ENCODE assay signal across 26 cellular contexts in the genomic region with DNA sequence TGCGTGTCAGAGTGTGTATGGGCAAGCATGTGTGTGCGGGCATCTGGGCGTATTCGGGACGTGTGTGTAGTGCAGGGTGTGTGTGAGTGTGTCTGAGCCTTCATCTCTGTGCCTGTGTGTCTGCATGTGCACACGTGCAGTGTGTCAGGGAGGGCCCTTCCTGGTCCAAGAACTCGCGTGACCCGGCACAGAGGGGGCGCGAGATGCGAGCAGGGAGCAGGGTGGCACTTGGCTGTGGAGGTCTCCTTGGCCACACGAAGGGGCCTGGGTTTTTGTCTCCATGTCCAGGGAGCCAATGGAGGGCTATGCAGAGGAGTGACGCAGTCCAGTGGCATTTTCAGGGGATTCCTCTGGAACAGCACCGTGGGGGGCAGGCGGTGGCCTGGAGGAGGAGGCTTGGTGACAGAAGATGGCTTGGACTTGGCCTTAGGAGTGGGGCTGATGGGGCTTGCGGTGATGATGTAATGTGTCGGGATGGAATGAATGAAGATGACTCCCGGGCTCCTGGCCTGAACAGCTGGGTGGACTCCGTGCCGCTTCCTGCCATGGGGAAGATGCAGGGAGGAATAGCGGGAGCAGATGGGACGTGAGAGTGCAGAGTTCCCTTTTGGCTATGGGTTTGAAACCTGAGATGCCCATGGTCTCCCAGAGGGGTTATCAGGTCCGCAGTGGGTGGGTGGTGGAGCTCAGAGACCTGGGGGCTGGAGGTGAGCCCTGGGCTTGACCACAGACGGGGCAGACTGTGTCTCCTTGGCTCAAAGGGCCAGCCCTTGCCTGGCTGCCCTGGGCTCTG.
DNase-seq lines count a peak whose midpoint lies in the region; ATAC-seq and TF ChIP-seq lines count a peak whose summit lies in the region.
"Had no signal": no experiment of that assay in that cellular context is flagged by ENCODE, and none has a peak within 500 bp of the region (broad histone marks: within the 10 kb centered on the region; RNA-seq: fewer than 3 reads in every experiment).

No MANE protein-coding gene starts in this region.

- H3K27ac Mint-ChIP-seq in activated naive CD8-positive, alpha-beta T cell treated with anti-CD3 and anti-CD28 coated beads, Interleukin-2, amount 50 U/mL, for 24 hours = no peak overlapping the region
- no peak overlapping the region for H3K27ac Mint-ChIP-seq in activated naive CD8-positive, alpha-beta T cell treated with anti-CD3 and anti-CD28 coated beads for 36 hours
- H3K27ac Mint-ChIP-seq: activated naive CD4-positive, alpha-beta T cell treated with anti-CD3 and anti-CD28 coated beads for 36 hours; CD8-positive, alpha-beta memory T cell had no signal

- no peaks in the 10 kb centered on the region for H3K36me3 Mint-ChIP-seq in activated naive CD8-positive, alpha-beta T cell treated with anti-CD3 and anti-CD28 coated beads, Interleukin-2, amount 50 U/mL, for 24 hours (ENCODE audit: low read depth)
- H3K36me3 Mint-ChIP-seq in activated naive CD8-positive, alpha-beta T cell treated with anti-CD3 and anti-CD28 coated beads for 36 hours = no peaks in the 10 kb centered on the region
- H3K36me3 Mint-ChIP-seq: CD8-positive, alpha-beta memory T cell had no signal

- H3K4me3 Mint-ChIP-seq in activated naive CD8-positive, alpha-beta T cell treated with anti-CD3 and anti-CD28 coated beads, Interleukin-2, amount 50 U/mL, for 24 hours = no peak overlapping the region
- H3K4me3 Mint-ChIP-seq in activated naive CD8-positive, alpha-beta T cell treated with anti-CD3 and anti-CD28 coated beads for 36 hours = no peak overlapping the region
- H3K4me3 Mint-ChIP-seq: activated naive CD4-positive, alpha-beta T cell treated with anti-CD3 and anti-CD28 coated beads for 36 hours; activated T-cell treated with anti-CD3 and anti-CD28 coated beads, Interleukin-2, amount 50 U/mL, for 4 hours; CD8-positive, alpha-beta memory T cell; central memory CD8-positive, alpha-beta T cell had no signal

- no peak for TF ChIP-seq POLR2A in tibial nerve (IDR thresholded peaks at IDR 0.05)

- no peak overlapping the region for H3K4me3 ChIP-seq in tibial nerve
- H3K4me3 ChIP-seq: thyroid gland had no signal

- no peaks in the 10 kb centered on the region for H3K36me3 ChIP-seq in tibial nerve
- H3K36me3 ChIP-seq: thyroid gland had no signal

- peaks cover 3% of the 10 kb centered on the region for H3K27me3 Mint-ChIP-seq in activated naive CD8-positive, alpha-beta T cell treated with anti-CD3 and anti-CD28 coated beads, Interleukin-2, amount 50 U/mL, for 24 hours
- H3K27me3 Mint-ChIP-seq in activated naive CD8-positive, alpha-beta T cell treated with anti-CD3 and anti-CD28 coated beads for 36 hours = no peaks in the 10 kb centered on the region

- ATAC-seq in activated naive CD8-positive, alpha-beta T cell treated with anti-CD3 and anti-CD28 coated beads, Interleukin-2, amount 50 U/mL, for 24 hours = peak; percentile 33
- ATAC-seq: activated T-cell treated with anti-CD3 and anti-CD28 coated beads, Interleukin-2, amount 50 U/mL, for 4 hours; stimulated activated naive CD8-positive, alpha-beta T cell treated with anti-CD3 and anti-CD28 coated beads, Interleukin-15, Interleukin-2, amounts not matched to agents 100 U/mL and 50 U/mL, for 24 hours had no signal

- H3K9me3 ChIP-seq in tibial nerve = no peaks in the 10 kb centered on the region
- H3K9me3 ChIP-seq: thyroid gland had no signal

- peaks cover 0 to 5% (median 0%) of the 10 kb centered on the region in 4 donors for H3K4me1 ChIP-seq in tibial nerve
- H3K4me1 ChIP-seq: thyroid gland had no signal

- no peak for TF ChIP-seq EP300 in tibial nerve (IDR thresholded peaks at IDR 0.05)

- TF ChIP-seq CTCF in VCaP (conservative IDR thresholded peaks at IDR 0.05) (no peak), tibial nerve (IDR thresholded peaks at IDR 0.05) (no peak)

- H3K4me1 Mint-ChIP-seq in activated naive CD8-positive, alpha-beta T cell treated with anti-CD3 and anti-CD28 coated beads, Interleukin-2, amount 50 U/mL, for 24 hours = no peaks in the 10 kb centered on the region
- no peaks in the 10 kb centered on the region for H3K4me1 Mint-ChIP-seq in activated naive CD8-positive, alpha-beta T cell treated with anti-CD3 and anti-CD28 coated beads for 36 hours
- H3K4me1 Mint-ChIP-seq: CD8-positive, alpha-beta memory T cell; central memory CD8-positive, alpha-beta T cell had no signal

- DNase-seq in activated naive CD8-positive, alpha-beta T cell treated with anti-CD3 and anti-CD28 coated beads, Interleukin-2, amount 50 U/mL, for 24 hours = no peak
- DNase-seq in activated naive CD8-positive, alpha-beta T cell treated with anti-CD3 and anti-CD28 coated beads for 36 hours = no peak
- DNase-seq in myocyte (ENCODE audit: low read depth) (peak; percentile 57), globus pallidus (ENCODE audit: low spot score) (no peak), tibial nerve (ENCODE audit: low spot score in 2 of 2) (no peak), inferior parietal cortex (ENCODE audit: extremely low spot score) (no peak)
- no peak for DNase-seq in activated effector memory CD4-positive, alpha-beta T cell treated with anti-CD3 and anti-CD28 coated beads, Interleukin-2, amount 50 U/mL, for 16 hours
- DNase-seq: activated CD4-positive, alpha-beta T cell treated with anti-CD3 and anti-CD28 coated beads for 1 hour; activated naive CD4-positive, alpha-beta T cell treated with anti-CD3 and anti-CD28 coated beads for 36 hours; activated T-cell treated with anti-CD3 and anti-CD28 coated beads, Interleukin-2, amount 50 U/mL, for 4 hours; CD8-positive, alpha-beta memory T cell; DMS79 treated with DMSO at 0.1 percent for 48 hours; Kasumi-1; NCI-H1048; NCI-H2081 treated with DMSO at 0.1 percent for 48 hours; NCI-H526 treated with DMSO at 0.1 percent for 48 hours; OCI-M1; retina; Right ventricle myocardium superior; stimulated activated CD4-positive, alpha-beta T cell treated with anti-CD3 and anti-CD28 coated beads, Interleukin-2, amount 100 ng/mL, for 48 hours; stimulated activated naive CD8-positive, alpha-beta T cell treated with anti-CD3 and anti-CD28 coated beads, Interleukin-15, Interleukin-2, amounts not matched to agents 100 U/mL and 50 U/mL, for 24 hours; SW 1271 had no signal

- 62 to 73% methylated on average over 23 to 25 of the region's 25 CpGs for WGBS in tibial nerve, 2 donors

- no peaks in the 10 kb centered on the region for H3K9me3 Mint-ChIP-seq in activated naive CD8-positive, alpha-beta T cell treated with anti-CD3 and anti-CD28 coated beads, Interleukin-2, amount 50 U/mL, for 24 hours
- H3K9me3 Mint-ChIP-seq in activated naive CD8-positive, alpha-beta T cell treated with anti-CD3 and anti-CD28 coated beads for 36 hours = no peaks in the 10 kb centered on the region
- H3K9me3 Mint-ChIP-seq: activated naive CD4-positive, alpha-beta T cell treated with anti-CD3 and anti-CD28 coated beads for 36 hours; activated T-cell treated with anti-CD3 and anti-CD28 coated beads, Interleukin-2, amount 50 U/mL, for 4 hours; CD8-positive, alpha-beta memory T cell; central memory CD8-positive, alpha-beta T cell had no signal

- H3K27me3 ChIP-seq in tibial nerve = no peaks in the 10 kb centered on the region
- H3K27me3 ChIP-seq: thyroid gland had no signal

- H3K27ac ChIP-seq in VCaP (peak overlapping the region; percentile 69), tibial nerve (no peak overlapping the region)
- H3K27ac ChIP-seq: epithelial cell of prostate, thyroid gland had no signal
